Comparison of ENCODE assay signal across 1 cellular context in the genomic region with DNA sequence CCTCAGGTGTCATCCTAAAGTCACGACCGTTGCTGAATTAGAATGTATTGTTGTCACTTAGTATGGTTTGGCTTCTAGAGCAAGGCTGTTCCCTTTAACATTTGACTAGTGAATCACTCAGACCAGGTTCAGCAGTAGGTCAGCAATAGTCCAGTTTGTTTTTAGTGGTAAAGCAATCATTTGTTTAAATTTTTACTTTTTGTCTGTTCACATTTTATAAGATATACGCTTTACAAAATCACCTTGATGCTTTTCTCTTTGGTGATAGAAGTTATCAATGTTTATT.
TF ChIP-seq lines count a peak whose summit lies in the region.

No MANE protein-coding gene starts in this region.

TF ChIP-seq in GM23338, 12 proteins besides CTCF, POLR2A, EP300 and RAD21 (continued from another document):
- TF ChIP-seq, protein P1, sequence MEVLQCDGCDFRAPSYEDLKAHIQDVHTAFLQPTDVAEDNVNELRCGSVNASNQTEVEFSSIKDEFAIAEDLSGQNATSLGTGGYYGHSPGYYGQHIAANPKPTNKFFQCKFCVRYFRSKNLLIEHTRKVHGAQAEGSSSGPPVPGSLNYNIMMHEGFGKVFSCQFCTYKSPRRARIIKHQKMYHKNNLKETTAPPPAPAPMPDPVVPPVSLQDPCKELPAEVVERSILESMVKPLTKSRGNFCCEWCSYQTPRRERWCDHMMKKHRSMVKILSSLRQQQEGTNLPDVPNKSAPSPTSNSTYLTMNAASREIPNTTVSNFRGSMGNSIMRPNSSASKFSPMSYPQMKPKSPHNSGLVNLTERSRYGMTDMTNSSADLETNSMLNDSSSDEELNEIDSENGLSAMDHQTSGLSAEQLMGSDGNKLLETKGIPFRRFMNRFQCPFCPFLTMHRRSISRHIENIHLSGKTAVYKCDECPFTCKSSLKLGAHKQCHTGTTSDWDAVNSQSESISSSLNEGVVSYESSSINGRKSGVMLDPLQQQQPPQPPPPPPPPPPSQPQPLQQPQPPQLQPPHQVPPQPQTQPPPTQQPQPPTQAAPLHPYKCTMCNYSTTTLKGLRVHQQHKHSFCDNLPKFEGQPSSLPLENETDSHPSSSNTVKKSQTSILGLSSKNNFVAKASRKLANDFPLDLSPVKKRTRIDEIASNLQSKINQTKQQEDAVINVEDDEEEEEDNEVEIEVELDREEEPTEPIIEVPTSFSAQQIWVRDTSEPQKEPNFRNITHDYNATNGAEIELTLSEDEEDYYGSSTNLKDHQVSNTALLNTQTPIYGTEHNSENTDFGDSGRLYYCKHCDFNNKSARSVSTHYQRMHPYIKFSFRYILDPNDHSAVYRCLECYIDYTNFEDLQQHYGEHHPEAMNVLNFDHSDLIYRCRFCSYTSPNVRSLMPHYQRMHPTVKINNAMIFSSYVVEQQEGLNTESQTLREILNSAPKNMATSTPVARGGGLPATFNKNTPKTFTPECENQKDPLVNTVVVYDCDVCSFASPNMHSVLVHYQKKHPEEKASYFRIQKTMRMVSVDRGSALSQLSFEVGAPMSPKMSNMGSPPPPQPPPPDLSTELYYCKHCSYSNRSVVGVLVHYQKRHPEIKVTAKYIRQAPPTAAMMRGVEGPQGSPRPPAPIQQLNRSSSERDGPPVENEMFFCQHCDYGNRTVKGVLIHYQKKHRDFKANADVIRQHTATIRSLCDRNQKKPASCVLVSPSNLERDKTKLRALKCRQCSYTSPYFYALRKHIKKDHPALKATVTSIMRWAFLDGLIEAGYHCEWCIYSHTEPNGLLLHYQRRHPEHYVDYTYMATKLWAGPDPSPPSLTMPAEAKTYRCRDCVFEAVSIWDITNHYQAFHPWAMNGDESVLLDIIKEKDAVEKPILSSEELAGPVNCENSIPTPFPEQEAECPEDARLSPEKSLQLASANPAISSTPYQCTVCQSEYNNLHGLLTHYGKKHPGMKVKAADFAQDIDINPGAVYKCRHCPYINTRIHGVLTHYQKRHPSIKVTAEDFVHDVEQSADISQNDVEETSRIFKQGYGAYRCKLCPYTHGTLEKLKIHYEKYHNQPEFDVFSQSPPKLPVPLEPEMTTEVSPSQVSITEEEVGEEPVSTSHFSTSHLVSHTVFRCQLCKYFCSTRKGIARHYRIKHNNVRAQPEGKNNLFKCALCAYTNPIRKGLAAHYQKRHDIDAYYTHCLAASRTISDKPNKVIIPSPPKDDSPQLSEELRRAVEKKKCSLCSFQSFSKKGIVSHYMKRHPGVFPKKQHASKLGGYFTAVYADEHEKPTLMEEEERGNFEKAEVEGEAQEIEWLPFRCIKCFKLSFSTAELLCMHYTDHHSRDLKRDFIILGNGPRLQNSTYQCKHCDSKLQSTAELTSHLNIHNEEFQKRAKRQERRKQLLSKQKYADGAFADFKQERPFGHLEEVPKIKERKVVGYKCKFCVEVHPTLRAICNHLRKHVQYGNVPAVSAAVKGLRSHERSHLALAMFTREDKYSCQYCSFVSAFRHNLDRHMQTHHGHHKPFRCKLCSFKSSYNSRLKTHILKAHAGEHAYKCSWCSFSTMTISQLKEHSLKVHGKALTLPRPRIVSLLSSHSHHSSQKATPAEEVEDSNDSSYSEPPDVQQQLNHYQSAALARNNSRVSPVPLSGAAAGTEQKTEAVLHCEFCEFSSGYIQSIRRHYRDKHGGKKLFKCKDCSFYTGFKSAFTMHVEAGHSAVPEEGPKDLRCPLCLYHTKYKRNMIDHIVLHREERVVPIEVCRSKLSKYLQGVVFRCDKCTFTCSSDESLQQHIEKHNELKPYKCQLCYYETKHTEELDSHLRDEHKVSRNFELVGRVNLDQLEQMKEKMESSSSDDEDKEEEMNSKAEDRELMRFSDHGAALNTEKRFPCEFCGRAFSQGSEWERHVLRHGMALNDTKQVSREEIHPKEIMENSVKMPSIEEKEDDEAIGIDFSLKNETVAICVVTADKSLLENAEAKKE (CRISPR knock-in tag; IDR thresholded peaks at IDR 0.05) = no peak
TF ChIP-seq in GM23338: peak in this region for 0.
